In the genomic region with DNA sequence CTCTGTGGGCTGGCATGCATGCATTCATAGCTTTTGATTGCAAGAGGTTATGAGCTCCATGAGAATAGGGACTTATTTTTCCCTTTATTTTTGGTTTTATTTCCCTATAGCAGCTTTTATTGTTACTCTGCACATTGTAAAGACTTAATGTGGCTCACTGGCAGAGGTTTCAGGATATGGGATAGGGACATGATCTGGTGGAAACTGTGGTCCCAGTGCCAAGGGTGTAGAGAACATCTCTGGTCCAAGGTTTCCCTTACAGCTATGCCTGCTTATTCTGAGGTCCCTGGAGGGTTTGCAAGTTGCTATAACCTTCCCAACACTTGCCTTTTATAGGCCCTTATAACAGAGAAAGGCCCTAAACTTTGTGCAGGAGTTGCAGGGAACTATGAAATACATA, we compare ENCODE assay signal across 14 cellular contexts. TPM values are rescaled to one million over a fixed set of nuclear protein-coding genes. Genes with fewer than 3 reads are reported as not detected.
DNase-seq lines count a peak whose midpoint lies in the region; ATAC-seq and TF ChIP-seq lines count a peak whose summit lies in the region.
"Had no signal": no experiment of that assay in that cellular context is flagged by ENCODE, and none has a peak within 500 bp of the region (broad histone marks: within the 10 kb centered on the region; RNA-seq: fewer than 3 reads in every experiment).

No MANE protein-coding gene starts in this region.

- TF ChIP-seq CTCF in IMR-90 (conservative IDR thresholded peaks at IDR 0.05; ENCODE audit: low read depth, low read length): no peak
- TF ChIP-seq CTCF in chondrocyte (IDR thresholded peaks at IDR 0.05): no peak
- no peak for TF ChIP-seq CTCF in psoas muscle (IDR thresholded peaks at IDR 0.05)

- no peak overlapping the region for H3K4ac ChIP-seq in IMR-90 (ENCODE audit: low read depth, low read length)

- intact Hi-C loops in IMR-90 (cut with micrococcal nuclease): loop anchor here (5.0 kb wide), 1 partner anchor 1233 kb away; no protein-coding TSS in a partner anchor
- intact Hi-C loops in psoas muscle (cut with DNase I): no loop called here

- H3K27ac Mint-ChIP-seq in chondrocyte (ENCODE audit: unreplicated experiment): peak overlapping the region; percentile 58
- H3K27ac Mint-ChIP-seq: CD4-positive, CD25-positive, alpha-beta regulatory T cell had no signal

- H3K4me1 Mint-ChIP-seq in chondrocyte (ENCODE audit: low read depth): peaks cover 63% of the 10 kb centered on the region

- H3K4me2 ChIP-seq in IMR-90 (ENCODE audit: low read depth, low read length): peak overlapping the region; percentile 23; the same call in 1 of the 2 replicates
- H3K4me2 ChIP-seq: BLaER1 treated with 17β-estradiol and CSF1 and Interleukin-3, amounts not matched to agents 10 nM and 100 nM had no signal

- H4K8ac ChIP-seq in IMR-90 (ENCODE audit: low read depth in 2 of 2, low read length in 2 of 2): no peak overlapping the region

- no peak overlapping the region for H2AFZ ChIP-seq in IMR-90 (replicated peaks; ENCODE audit: low read length, poor library complexity)
- H2AFZ ChIP-seq: GM23248 had no signal

- H3K27ac ChIP-seq in IMR-90 (ENCODE audit: insufficient read depth, low read length) (peak overlapping the region; percentile 38; the same call in 1 of the 2 replicates), psoas muscle (peak overlapping the region; percentile 17)
- H3K27ac ChIP-seq: BLaER1 treated with 17β-estradiol and CSF1 and Interleukin-3, amounts not matched to agents 10 nM and 100 nM; GM23248 had no signal

- H3K4me3 ChIP-seq in IMR-90 (ENCODE audit: insufficient read depth, low read depth, low read length) (no peak overlapping the region), psoas muscle (no peak overlapping the region)
- H3K4me3 ChIP-seq: BLaER1 treated with 17β-estradiol and CSF1 and Interleukin-3, amounts not matched to agents 10 nM and 100 nM; GM23248 had no signal

- H3K27me3 ChIP-seq in IMR-90 (ENCODE audit: control insufficient read depth, insufficient read depth, low read length) (no peaks in the 10 kb centered on the region), psoas muscle (ENCODE audit: insufficient read depth in 3 of 3, low read length in 2 of 3) (no peaks in the 10 kb centered on the region)
- H3K27me3 ChIP-seq: BLaER1 treated with 17β-estradiol and CSF1 and Interleukin-3, amounts not matched to agents 10 nM and 100 nM had no signal

- dilution Hi-C loops in IMR-90 (cut with HindIII; ENCODE audit: low sequenced_read_pairs, unreplicated experiment): no loop called here

- peak overlapping the region; percentile 41; the same call in 1 of the 2 replicates for H3K23ac ChIP-seq in IMR-90 (ENCODE audit: low read depth, low read length)

- H4K5ac ChIP-seq in IMR-90 (ENCODE audit: low read depth, low read length): peak overlapping the region; percentile 5; the same call in 1 of the 2 replicates

- no peak overlapping the region for H3K18ac ChIP-seq in IMR-90 (ENCODE audit: low read depth, low read length)

- H3K56ac ChIP-seq in IMR-90 (ENCODE audit: extremely low read depth, insufficient read depth, low read length): no peak overlapping the region

- H2BK20ac ChIP-seq in IMR-90 (ENCODE audit: low read depth, low read length): no peak overlapping the region

- POLR2A ChIA-PET in IMR-90 (lab: Charles Lee; ENCODE audit: unreplicated experiment): no interaction called here

- no peak overlapping the region for H3K9ac ChIP-seq in IMR-90 (ENCODE audit: low read depth, low read length)
- H3K9ac ChIP-seq: BLaER1 treated with 17β-estradiol and CSF1 and Interleukin-3, amounts not matched to agents 10 nM and 100 nM; GM23248 had no signal

- H3K9me3 Mint-ChIP-seq in chondrocyte (ENCODE audit: low read depth): peaks cover 3% of the 10 kb centered on the region
- H3K9me3 Mint-ChIP-seq: CD4-positive, CD25-positive, alpha-beta regulatory T cell had no signal

- H3K9me3 ChIP-seq in IMR-90 (ENCODE audit: control insufficient read depth, insufficient read depth, low read length) (no peaks in the 10 kb centered on the region), psoas muscle (no peaks in the 10 kb centered on the region)
- H3K9me3 ChIP-seq: BLaER1 treated with 17β-estradiol and CSF1 and Interleukin-3, amounts not matched to agents 10 nM and 100 nM had no signal

- ATAC-seq in IMR-90 (ENCODE audit: low read depth) (no peak), psoas muscle (no peak), HG02870 (IDR thresholded peaks at IDR 0.05; ENCODE audit: unreplicated experiment) (no peak), HG02678 (IDR thresholded peaks at IDR 0.05; ENCODE audit: unreplicated experiment) (no peak), GM21390 (IDR thresholded peaks at IDR 0.05; ENCODE audit: unreplicated experiment) (no peak)
- ATAC-seq: HepG2 had no signal

- H3K4me3 Mint-ChIP-seq in chondrocyte (ENCODE audit: unreplicated experiment): no peak overlapping the region
- H3K4me3 Mint-ChIP-seq: CD4-positive, CD25-positive, alpha-beta regulatory T cell had no signal

- no peak overlapping the region for H2BK120ac ChIP-seq in IMR-90 (ENCODE audit: low read depth, low read length)

- H3K14ac ChIP-seq in IMR-90 (replicated peaks; ENCODE audit: low read depth, low read length): peak overlapping the region; percentile 28; the same call in 1 of the 2 replicates

- peaks cover 18% of the 10 kb centered on the region for H3K4me1 ChIP-seq in IMR-90 (ENCODE audit: control insufficient read depth, insufficient read depth, low read length)
- peaks cover 10% of the 10 kb centered on the region for H3K4me1 ChIP-seq in psoas muscle
- H3K4me1 ChIP-seq: BLaER1 treated with 17β-estradiol and CSF1 and Interleukin-3, amounts not matched to agents 10 nM and 100 nM had no signal

- BruUV-seq in IMR-90 (replicated peaks; lab: Mats Ljungman, UMichigan): no TSS peak

- H3K36me3 ChIP-seq in IMR-90 (ENCODE audit: control insufficient read depth, insufficient read depth, low read length) (peaks cover 2% of the 10 kb centered on the region; the same call in 1 of the 2 replicates), psoas muscle (ENCODE audit: insufficient read depth in 1 of 2, low read depth in 1 of 2) (no peaks in the 10 kb centered on the region)
- H3K36me3 ChIP-seq: BLaER1 treated with 17β-estradiol and CSF1 and Interleukin-3, amounts not matched to agents 10 nM and 100 nM had no signal

- peaks cover 4% of the 10 kb centered on the region for H3K36me3 Mint-ChIP-seq in chondrocyte (ENCODE audit: low read depth)

- peaks cover 78% of the 10 kb centered on the region for H4K20me1 ChIP-seq in IMR-90 (ENCODE audit: insufficient read depth, low read length)
- H4K20me1 ChIP-seq: BLaER1 treated with 17β-estradiol and CSF1 and Interleukin-3, amounts not matched to agents 10 nM and 100 nM had no signal

- CTCF ChIA-PET in IMR-90 (lab: Yijun Ruan, JAX): no interaction called here

- TF ChIP-seq RAD21 in IMR-90 (IDR thresholded peaks at IDR 0.05; ENCODE audit: low read length): no peak

- peaks cover 17% of the 10 kb centered on the region for H3K9me1 ChIP-seq in IMR-90 (ENCODE audit: insufficient read depth, low read length)

- H3K27me3 Mint-ChIP-seq in chondrocyte (ENCODE audit: low read depth): no peaks in the 10 kb centered on the region
- H3K27me3 Mint-ChIP-seq: CD4-positive, CD25-positive, alpha-beta regulatory T cell had no signal

- no peak overlapping the region for H2AK9ac ChIP-seq in IMR-90 (replicated peaks; ENCODE audit: low read depth, low read length, poor library complexity)

- H3K79me1 ChIP-seq in IMR-90 (ENCODE audit: low read depth in 1 of 2, low read length in 2 of 2): peaks cover 7 to 52% of the 10 kb centered on the region in 2 experiments; a peak in 3 of 4 replicates

- no peak for TF ChIP-seq POLR2A in IMR-90 (IDR thresholded peaks at IDR 0.05; ENCODE audit: low read depth, low read length)

- no peak overlapping the region for H4K91ac ChIP-seq in IMR-90 (ENCODE audit: insufficient read depth, low read depth, low read length)

- in situ Hi-C loops in IMR-90 (cut with MboI; ENCODE audit: low sequenced_read_pairs): no loop called here

- H2AK5ac ChIP-seq in IMR-90 (ENCODE audit: low read depth, low read length): peak overlapping the region; percentile 71; the same call in 1 of the 2 replicates

- 0 out of 3 replicates have a peak overlapping the region, but pooled peaks have one; percentile 25 for H2BK15ac ChIP-seq in IMR-90 (ENCODE audit: low read depth, low read length)

- H2BK5ac ChIP-seq in IMR-90 (ENCODE audit: low read depth, low read length, poor library complexity, severe bottlenecking): peak overlapping the region; percentile 62

- no peak for DNase-seq in IMR-90
- DNase-seq in chondrocyte (ENCODE audit: low spot score): no peak
- DNase-seq in psoas muscle: no peak
- no peak for DNase-seq in activated CD8-positive, alpha-beta memory T cell treated with anti-CD3 and anti-CD28 coated beads, Interleukin-2, amount 50 U/mL, for 4 hours
- DNase-seq: ACHN; CD4-positive, CD25-positive, alpha-beta regulatory T cell; DMS53; GM23248; H7 had no signal

TF ChIP-seq in IMR-90, 13 proteins besides CTCF, POLR2A, EP300 and RAD21 (continues in another document):
- TF ChIP-seq RCOR1 (IDR thresholded peaks at IDR 0.05; ENCODE audit: insufficient replicate concordance, low read length): no peak
- TF ChIP-seq MXI1 (IDR thresholded peaks at IDR 0.05; ENCODE audit: borderline replicate concordance, low read depth, low read length): no peak
- TF ChIP-seq SMC3 (IDR thresholded peaks at IDR 0.05; ENCODE audit: low read depth, low read length): no peak
- no peak for TF ChIP-seq NFE2L2 (IDR thresholded peaks at IDR 0.05; ENCODE audit: low read depth, low read length)
- TF ChIP-seq CHD1 (IDR thresholded peaks at IDR 0.05; ENCODE audit: low read depth, low read length): no peak
- no peak for TF ChIP-seq BHLHE40 (IDR thresholded peaks at IDR 0.05; ENCODE audit: low read depth, low read length)
- TF ChIP-seq CEBPB (IDR thresholded peaks at IDR 0.05; ENCODE audit: low read depth, low read length): no peak
- no peak for TF ChIP-seq MAZ (IDR thresholded peaks at IDR 0.05; ENCODE audit: borderline replicate concordance, low read depth, low read length)
- TF ChIP-seq MAFK (IDR thresholded peaks at IDR 0.05; ENCODE audit: low read depth, low read length): no peak

RNA-seq across cellular contexts. Expression of gene LMO7, which starts 33.6 kb away (rescaled TPM):
- total RNA-seq in IMR-90 (2012; rRNA removed): 367 and 485 TPM in 2 replicates
- 222 and 266 TPM in 2 replicates for polyA plus RNA-seq in IMR-90 (2012; rRNA removed)
- polyA plus RNA-seq in IMR-90 (2012; cell fraction: cytosol; rRNA removed): 78.3 and 114 TPM in 2 replicates
- 533 and 693 TPM in 2 replicates for polyA plus RNA-seq in IMR-90 (2012; cell fraction: nucleus; rRNA removed; ENCODE audit: low replicate concordance)
- total RNA-seq in chondrocyte: 199 to 335 TPM (median 201 TPM) in 3 replicates
- 100 to 1,000 TPM in 3 of 4 donors, 10 to 100 TPM in 1; 97.9 to 271 (median 168) TPM for total RNA-seq in psoas muscle
- polyA plus RNA-seq in psoas muscle: 10 to 100 TPM; 15.3 to 63.4 (median 51.8) TPM
